In the genomic region with DNA sequence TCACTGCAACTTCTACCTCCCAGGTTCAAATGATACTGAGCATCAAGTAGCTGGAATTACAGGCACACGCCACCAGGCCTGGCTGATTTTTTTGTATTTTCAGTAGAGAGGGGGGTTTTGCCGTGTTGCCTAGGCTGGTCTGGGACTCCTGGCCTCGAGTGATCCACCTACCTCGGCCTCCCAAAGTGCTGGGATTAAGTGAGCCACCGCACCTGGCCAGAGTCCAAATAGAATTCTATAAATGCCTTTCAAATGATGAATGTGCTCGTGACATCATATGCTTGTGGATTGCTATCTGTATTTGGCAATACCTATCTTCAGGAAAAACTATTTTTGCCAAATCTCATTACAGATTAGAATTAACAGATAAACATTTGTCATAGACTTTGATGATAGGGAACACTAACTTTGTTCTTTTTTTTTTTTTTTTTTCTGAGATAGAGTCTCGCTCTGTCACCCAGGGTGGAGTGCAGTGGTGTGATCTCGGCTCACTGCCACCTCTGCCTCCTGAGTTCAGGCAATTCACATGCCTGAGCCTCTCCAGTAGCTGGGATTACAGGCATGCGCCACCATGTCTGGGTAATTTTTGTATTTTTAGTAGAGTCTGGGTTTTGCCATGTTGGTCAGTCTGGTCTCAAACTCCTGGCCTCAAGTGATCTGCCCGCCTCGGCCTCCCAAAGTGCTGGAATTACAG, we compare ENCODE assay signal across 13 cellular contexts. TPM values are rescaled to one million over a fixed set of nuclear protein-coding genes. Genes with fewer than 3 reads are reported as not detected.
DNase-seq lines count a peak whose midpoint lies in the region; ATAC-seq, FAIRE-seq and TF ChIP-seq lines count a peak whose summit lies in the region.
"Not testable (repeated sequence)": the region's sequence is repeated elsewhere in the genome, so short reads cannot be mapped to it uniquely, and the experiment has no call there.
"Had no signal": no experiment of that assay in that cellular context is flagged by ENCODE, and none has a peak within 500 bp of the region (broad histone marks: within the 10 kb centered on the region; RNA-seq: fewer than 3 reads in every experiment).

No MANE protein-coding gene starts in this region.

- DNase-seq in A549 (ENCODE audit: low read depth in 1 of 2, low spot score in 1 of 2); PC-3; RWPE2 (ENCODE audit: low spot score); foreskin keratinocyte; left ventricle myocardium superior; HepG2 (ENCODE audit: low spot score); omental fat pad (ENCODE audit: low spot score); upper lobe of right lung: not testable (repeated sequence)

- H3K27ac ChIP-seq in A549; PC-3 (ENCODE audit: low read length); RWPE2 (ENCODE audit: poor library complexity, severe bottlenecking); foreskin keratinocyte; HepG2 (ENCODE audit: extremely low read length, insufficient read depth, low read length); upper lobe of right lung: not testable (repeated sequence)

- not testable (repeated sequence) for H3K79me2 ChIP-seq in PC-3 (ENCODE audit: low read length); HepG2 (ENCODE audit: insufficient read depth, low read length)

- H3K9me2 ChIP-seq in PC-3 (replicated peaks; ENCODE audit: low read length), result not testable (repeated sequence)

- not testable (repeated sequence) for H3K9me3 ChIP-seq in A549; PC-3 (ENCODE audit: low read length); RWPE2 (ENCODE audit: severe bottlenecking); HepG2 (ENCODE audit: low read length); upper lobe of right lung

- H3K4me1 ChIP-seq in A549; PC-3 (ENCODE audit: insufficient read depth, low read length); RWPE2 (ENCODE audit: insufficient read depth, poor library complexity, severe bottlenecking); foreskin keratinocyte; HepG2 (ENCODE audit: insufficient read depth, low read length); upper lobe of right lung: not testable (repeated sequence)

- not testable (repeated sequence) for BruUV-seq in PC-3 (replicated peaks; lab: Mats Ljungman, UMichigan); HepG2 (replicated peaks; lab: Mats Ljungman, UMichigan)

- TF ChIP-seq RAD21 in A549 (conservative IDR thresholded peaks at IDR 0.05 in 1 of 2, IDR thresholded peaks at IDR 0.05 in 1 of 2); HepG2 (CRISPR knock-in tag; IDR thresholded peaks at IDR 0.05): not testable (repeated sequence)

- ATAC-seq in A549, result peak; percentile 77 to 80
- ATAC-seq in PC-3, result peak; percentile 56
- peak; percentile 81 for ATAC-seq in RWPE2 (ENCODE audit: low read depth)
- peak; percentile 77 for ATAC-seq in foreskin keratinocyte
- ATAC-seq in left ventricle myocardium superior, result peak; percentile 69
- ATAC-seq in HepG2, result peak; percentile 63
- ATAC-seq in omental fat pad (ENCODE audit: low FRiP score), result peak; percentile 51
- ATAC-seq in upper lobe of right lung, result peak; percentile 15

- not testable (repeated sequence) for TF ChIP-seq POLR2A in A549 (IDR thresholded peaks at IDR 0.05; ENCODE audit: low read length); HepG2 (IDR thresholded peaks at IDR 0.05; ENCODE audit: insufficient read depth in 1 of 2, low read depth in 2 of 2, low read length in 2 of 2)

- TF ChIP-seq CTCF in A549 (IDR thresholded peaks at IDR 0.05); PC-3 (conservative IDR thresholded peaks at IDR 0.05; ENCODE audit: low read depth, low read length); RWPE2 (IDR thresholded peaks at IDR 0.05; ENCODE audit: poor library complexity, severe bottlenecking); foreskin keratinocyte (conservative IDR thresholded peaks at IDR 0.05); HepG2 (CRISPR knock-in tag; IDR thresholded peaks at IDR 0.05); omental fat pad (IDR thresholded peaks at IDR 0.05); upper lobe of right lung (IDR thresholded peaks at IDR 0.05): not testable (repeated sequence)

- not testable (repeated sequence) for H2AFZ ChIP-seq in PC-3 (ENCODE audit: low read length); HepG2 (ENCODE audit: low read length)

- H3F3A ChIP-seq in PC-3 (ENCODE audit: low read length, unreplicated experiment), result not testable (repeated sequence)

- in situ Hi-C loops in HepG2 (cut with HindIII; ENCODE audit: extremely low pct_ligation_motif_present, low pct_unique_long_range_greater_than_20kb), result not testable (repeated sequence)

- H3K9ac ChIP-seq in PC-3 (ENCODE audit: low read length); HepG2 (ENCODE audit: insufficient read depth, low read depth, low read length): not testable (repeated sequence)

- WGBS in A549 (ENCODE audit: missing lambda C conversion rate), result 11% methylated on average over 2 of the region's 11 CpGs
- no CpG with 5 or more reads among the region's 11 CpGs for WGBS in HepG2 (ENCODE audit: low lambda C conversion rate)

- not testable (repeated sequence) for H3K4me3 ChIP-seq in A549; PC-3 (ENCODE audit: low read length); RWPE2 (ENCODE audit: severe bottlenecking); HepG2 (replicated peaks in 1 of 3; ENCODE audit: insufficient read depth in 1 of 3, low read depth in 2 of 3, low read length in 3 of 3); upper lobe of right lung

- H3K27me3 ChIP-seq in PC-3 (ENCODE audit: low read length); RWPE2 (ENCODE audit: insufficient read depth, poor library complexity, severe bottlenecking); foreskin keratinocyte; HepG2 (ENCODE audit: control insufficient read depth in 1 of 2, insufficient read depth in 2 of 2, low read length in 2 of 2); upper lobe of right lung: not testable (repeated sequence)

- H3K4me2 ChIP-seq in A549; PC-3 (ENCODE audit: low read length); HepG2 (ENCODE audit: low read depth, low read length): not testable (repeated sequence)

- POLR2A ChIA-PET in A549 (lab: Yijun Ruan, JAX); PC-3 (lab: Charles Lee; ENCODE audit: unreplicated experiment); HepG2 (lab: Yijun Ruan, JAX): not testable (repeated sequence)

- not testable (repeated sequence) for TF ChIP-seq EP300 in A549 (IDR thresholded peaks at IDR 0.05); HepG2 (IDR thresholded peaks at IDR 0.05; ENCODE audit: low read depth in 2 of 2, low read length in 2 of 2); HepG2 (CRISPR knock-in tag; IDR thresholded peaks at IDR 0.05; ENCODE audit: borderline replicate concordance)

- not testable (repeated sequence) for H4K20me1 ChIP-seq in PC-3 (ENCODE audit: low read length); HepG2 (ENCODE audit: insufficient read depth, low read length)

- intact Hi-C loops in PC-3 (cut with micrococcal nuclease); left ventricle myocardium superior (cut with micrococcal nuclease); HepG2 (cut with micrococcal nuclease; ENCODE audit: unreplicated experiment); upper lobe of right lung (cut with DNase I): not testable (repeated sequence)

- FAIRE-seq in A549 (lab: Jason Lieb, UNC); HepG2 (lab: Jason Lieb, UNC): not testable (repeated sequence)

- H3K36me3 ChIP-seq in PC-3 (ENCODE audit: low read depth, low read length); RWPE2 (ENCODE audit: low read depth); HepG2 (replicated peaks in 1 of 2; ENCODE audit: control insufficient read depth in 1 of 2, insufficient read depth in 2 of 2, low read length in 2 of 2); upper lobe of right lung: not testable (repeated sequence)

- CTCF ChIA-PET in A549 (lab: Yijun Ruan, JAX); PC-3 (lab: Charles Lee); HepG2 (lab: Yijun Ruan, JAX; ENCODE audit: low intra/inter-chr PET ratio, low total read pairs): not testable (repeated sequence)

RNA-seq across cellular contexts. Expression of a gene that starts 17.9 kb away (rescaled TPM):
- polyA plus RNA-seq in A549 (2011; rRNA removed) (195 and 326 TPM in 2 replicates), A549 (2017; fragmentation: RNase III; extraction: RNeasy Plus Mini Kit Qiagen cat#74134 plus additional on column Dnase treatment) (164 to 225 TPM (median 191 TPM) in 3 replicates), foreskin keratinocyte (758 and 853 TPM in 2 replicates), HepG2 (2011; rRNA removed) (360 and 380 TPM in 2 replicates)
- 360 and 435 TPM in 2 replicates for polyA plus RNA-seq in A549 (2012; cell fraction: cytosol; rRNA removed)
- polyA plus RNA-seq in A549 (2012; cell fraction: nucleus; rRNA removed), result 802 and 918 TPM in 2 replicates
- 177 and 349 TPM in 2 replicates for polyA minus RNA-seq in A549 (2011; rRNA and poly(A)+ RNA removed)
- total RNA-seq in PC-3 (2014; rRNA removed) (369 and 630 TPM in 2 replicates), foreskin keratinocyte (512 and 722 TPM in 2 replicates), left ventricle myocardium superior (433 TPM), HepG2 (2016; rRNA removed; fragmentation: Illumina TruSeq; extraction: Trizol) (415 and 760 TPM in 2 replicates), omental fat pad (100 to 1,000 TPM; 125 to 198 (median 183) TPM), upper lobe of right lung (507 TPM)
- 129 and 159 TPM in 2 replicates for total RNA-seq in HepG2 (2016; cell fraction: cytosol; rRNA removed; fragmentation: Illumina TruSeq; extraction: Trizol; ENCODE audit: low read depth)
- 427 and 684 TPM in 2 replicates for total RNA-seq in HepG2 (2016; cell fraction: insoluble cytoplasmic fraction; rRNA removed; fragmentation: Illumina TruSeq; extraction: Trizol)
- total RNA-seq in HepG2 (2016; cell fraction: membrane; rRNA removed; fragmentation: Illumina TruSeq; extraction: Trizol), result 299 and 312 TPM in 2 replicates
- total RNA-seq in HepG2 (2016; cell fraction: nucleus; rRNA removed; fragmentation: Illumina TruSeq; extraction: Trizol), result 339 and 355 TPM in 2 replicates
- polyA plus RNA-seq in HepG2 (2011; cell fraction: cytosol; rRNA removed), result 264 and 512 TPM in 2 replicates
- 421 and 450 TPM in 2 replicates for polyA plus RNA-seq in HepG2 (2011; cell fraction: nucleus; rRNA removed)
- 483 and 615 TPM in 2 replicates for polyA plus RNA-seq in HepG2 (2012)
- polyA plus RNA-seq in HepG2 (2016; cell fraction: cytosol; fragmentation: Illumina TruSeq; extraction: Trizol; ENCODE audit: low read depth), result 137 and 180 TPM in 2 replicates
- 1,077 and 1,162 TPM in 2 replicates for polyA plus RNA-seq in HepG2 (2016; cell fraction: insoluble cytoplasmic fraction; fragmentation: Illumina TruSeq; extraction: Trizol; ENCODE audit: low read depth)
- 325 and 394 TPM in 2 replicates for polyA plus RNA-seq in HepG2 (2016; cell fraction: membrane; fragmentation: Illumina TruSeq; extraction: Trizol; ENCODE audit: low read depth)
- polyA plus RNA-seq in HepG2 (2016; cell fraction: nucleus; fragmentation: Illumina TruSeq; extraction: Trizol; ENCODE audit: insufficient read depth, low read depth), result 878 and 886 TPM in 2 replicates
- 517 and 970 TPM in 2 replicates for polyA minus RNA-seq in HepG2 (2011; rRNA and poly(A)+ RNA removed; ENCODE audit: low replicate concordance)
- polyA minus RNA-seq in HepG2 (2011; cell fraction: cytosol; rRNA and poly(A)+ RNA removed), result 293 and 361 TPM in 2 replicates
- polyA minus RNA-seq in HepG2 (2011; cell fraction: nucleus; rRNA and poly(A)+ RNA removed), result 84.8 and 110 TPM in 2 replicates

RNA-seq across cellular contexts. Expression of a gene that starts 55.5 kb away (rescaled TPM):
- polyA plus RNA-seq in A549 (2011; rRNA removed), result 0.87 and 0.98 TPM in 2 replicates
- polyA plus RNA-seq in A549 (2012; cell fraction: cytosol; rRNA removed), result 0.08 TPM in 1 of 2 replicates, not detected in the other
- 0.31 and 1.8 TPM in 2 replicates for polyA plus RNA-seq in A549 (2012; cell fraction: nucleus; rRNA removed)
- 0.30 to 1.0 TPM (median 0.74 TPM) in 3 replicates for polyA plus RNA-seq in A549 (2017; fragmentation: RNase III; extraction: RNeasy Plus Mini Kit Qiagen cat#74134 plus additional on column Dnase treatment)
- 0.92 and 2.1 TPM in 2 replicates for polyA minus RNA-seq in A549 (2011; rRNA and poly(A)+ RNA removed)
- total RNA-seq in PC-3 (2014; rRNA removed), result 1.1 TPM in 1 of 2 replicates, not detected in the other
- 0.46 and 0.48 TPM in 2 replicates for total RNA-seq in foreskin keratinocyte
- not detected in 2 replicates for polyA plus RNA-seq in foreskin keratinocyte
- not detected for total RNA-seq in left ventricle myocardium superior
- 0.49 TPM in 1 of 2 replicates, not detected in the other for total RNA-seq in HepG2 (2016; rRNA removed; fragmentation: Illumina TruSeq; extraction: Trizol)
- not detected in 2 replicates for total RNA-seq in HepG2 (2016; cell fraction: cytosol; rRNA removed; fragmentation: Illumina TruSeq; extraction: Trizol; ENCODE audit: low read depth)
- 0.82 TPM in 1 of 2 replicates, not detected in the other for total RNA-seq in HepG2 (2016; cell fraction: insoluble cytoplasmic fraction; rRNA removed; fragmentation: Illumina TruSeq; extraction: Trizol)
- total RNA-seq in HepG2 (2016; cell fraction: membrane; rRNA removed; fragmentation: Illumina TruSeq; extraction: Trizol), result not detected in 2 replicates
- total RNA-seq in HepG2 (2016; cell fraction: nucleus; rRNA removed; fragmentation: Illumina TruSeq; extraction: Trizol), result 1.8 and 2.2 TPM in 2 replicates
- polyA plus RNA-seq in HepG2 (2011; rRNA removed), result 2.3 and 2.9 TPM in 2 replicates
- not detected in 2 replicates for polyA plus RNA-seq in HepG2 (2011; cell fraction: cytosol; rRNA removed)
- 1.3 and 2.4 TPM in 2 replicates for polyA plus RNA-seq in HepG2 (2011; cell fraction: nucleus; rRNA removed)
- 0.71 and 2.0 TPM in 2 replicates for polyA plus RNA-seq in HepG2 (2012)
- polyA plus RNA-seq in HepG2 (2016; cell fraction: cytosol; fragmentation: Illumina TruSeq; extraction: Trizol; ENCODE audit: low read depth), result not detected in 2 replicates
- polyA plus RNA-seq in HepG2 (2016; cell fraction: insoluble cytoplasmic fraction; fragmentation: Illumina TruSeq; extraction: Trizol; ENCODE audit: low read depth), result not detected in 2 replicates
- not detected in 2 replicates for polyA plus RNA-seq in HepG2 (2016; cell fraction: membrane; fragmentation: Illumina TruSeq; extraction: Trizol; ENCODE audit: low read depth)
- polyA plus RNA-seq in HepG2 (2016; cell fraction: nucleus; fragmentation: Illumina TruSeq; extraction: Trizol; ENCODE audit: insufficient read depth, low read depth), result 5.4 and 6.5 TPM in 2 replicates
- 0.63 and 3.7 TPM in 2 replicates for polyA minus RNA-seq in HepG2 (2011; rRNA and poly(A)+ RNA removed; ENCODE audit: low replicate concordance)
- polyA minus RNA-seq in HepG2 (2011; cell fraction: cytosol; rRNA and poly(A)+ RNA removed), result not detected in 2 replicates
- 3.6 and 6.1 TPM in 2 replicates for polyA minus RNA-seq in HepG2 (2011; cell fraction: nucleus; rRNA and poly(A)+ RNA removed)
- total RNA-seq in omental fat pad, result not detected
- 2.8 TPM for total RNA-seq in upper lobe of right lung
- total RNA-seq: GM23248, H1 had no signal
- polyA plus RNA-seq: CD14-positive monocyte, GM23248 had no signal

RNA-seq across cellular contexts. Expression of a gene that starts 58.2 kb away (rescaled TPM):
- polyA plus RNA-seq in A549 (2011; rRNA removed) (4.6 and 4.9 TPM in 2 replicates), A549 (2017; fragmentation: RNase III; extraction: RNeasy Plus Mini Kit Qiagen cat#74134 plus additional on column Dnase treatment) (1.7 to 2.5 TPM (median 2.1 TPM) in 3 replicates), foreskin keratinocyte (0.07 and 0.10 TPM in 2 replicates), HepG2 (2011; rRNA removed) (0.52 and 0.77 TPM in 2 replicates)
- polyA plus RNA-seq in A549 (2012; cell fraction: cytosol; rRNA removed), result 1.5 and 1.8 TPM in 2 replicates
- polyA plus RNA-seq in A549 (2012; cell fraction: nucleus; rRNA removed), result 4.6 and 8.1 TPM in 2 replicates
- polyA minus RNA-seq in A549 (2011; rRNA and poly(A)+ RNA removed), result 0.78 and 1.1 TPM in 2 replicates
- total RNA-seq in PC-3 (2014; rRNA removed) (1.7 TPM in 1 of 2 replicates, not detected in the other), foreskin keratinocyte (0.07 and 0.53 TPM in 2 replicates), left ventricle myocardium superior (0.30 TPM), HepG2 (2016; rRNA removed; fragmentation: Illumina TruSeq; extraction: Trizol) (0.29 and 1.0 TPM in 2 replicates), omental fat pad (10 to 100 TPM in 2 of 4 donors, 1 to 10 TPM in 2; 3.2 to 18.4 (median 7.3) TPM), upper lobe of right lung (3.5 TPM)
- 0.20 TPM in 1 of 2 replicates, not detected in the other for total RNA-seq in HepG2 (2016; cell fraction: cytosol; rRNA removed; fragmentation: Illumina TruSeq; extraction: Trizol; ENCODE audit: low read depth)
- 0.78 TPM in 1 of 2 replicates, not detected in the other for total RNA-seq in HepG2 (2016; cell fraction: insoluble cytoplasmic fraction; rRNA removed; fragmentation: Illumina TruSeq; extraction: Trizol)
- 0.22 and 0.24 TPM in 2 replicates for total RNA-seq in HepG2 (2016; cell fraction: membrane; rRNA removed; fragmentation: Illumina TruSeq; extraction: Trizol)
- total RNA-seq in HepG2 (2016; cell fraction: nucleus; rRNA removed; fragmentation: Illumina TruSeq; extraction: Trizol), result 5.1 and 6.0 TPM in 2 replicates
- 0.12 and 0.13 TPM in 2 replicates for polyA plus RNA-seq in HepG2 (2011; cell fraction: cytosol; rRNA removed)
- 0.97 and 1.1 TPM in 2 replicates for polyA plus RNA-seq in HepG2 (2011; cell fraction: nucleus; rRNA removed)
- 0.83 and 0.87 TPM in 2 replicates for polyA plus RNA-seq in HepG2 (2012)
- 0.08 TPM in 1 of 2 replicates, not detected in the other for polyA plus RNA-seq in HepG2 (2016; cell fraction: cytosol; fragmentation: Illumina TruSeq; extraction: Trizol; ENCODE audit: low read depth)
- polyA plus RNA-seq in HepG2 (2016; cell fraction: insoluble cytoplasmic fraction; fragmentation: Illumina TruSeq; extraction: Trizol; ENCODE audit: low read depth), result 0.24 TPM in 1 of 2 replicates, not detected in the other
- polyA plus RNA-seq in HepG2 (2016; cell fraction: membrane; fragmentation: Illumina TruSeq; extraction: Trizol; ENCODE audit: low read depth), result 0.15 and 0.16 TPM in 2 replicates
- polyA plus RNA-seq in HepG2 (2016; cell fraction: nucleus; fragmentation: Illumina TruSeq; extraction: Trizol; ENCODE audit: insufficient read depth, low read depth), result 3.7 and 4.3 TPM in 2 replicates
- polyA minus RNA-seq in HepG2 (2011; rRNA and poly(A)+ RNA removed; ENCODE audit: low replicate concordance), result 0.36 and 0.61 TPM in 2 replicates
- not detected in 2 replicates for polyA minus RNA-seq in HepG2 (2011; cell fraction: cytosol; rRNA and poly(A)+ RNA removed)
- 3.6 and 7.2 TPM in 2 replicates for polyA minus RNA-seq in HepG2 (2011; cell fraction: nucleus; rRNA and poly(A)+ RNA removed)
- total RNA-seq: GM23248, H7 had no signal
- polyA plus RNA-seq: CD14-positive monocyte; CD8-positive, alpha-beta memory T cell; GM23248 had no signal

Comparison
In these comparisons a context has a peak if more than half of its experiments do, and no peak if none do; other contexts are left out.
1. ATAC-seq: peak in every context shown above with its lines; median percentile 81 in RWPE2; 78 in A549; 77 in foreskin keratinocyte; 69 in left ventricle myocardium superior; 63 in HepG2; 56 in PC-3; 51 in omental fat pad; 15 in upper lobe of right lung.